Comparison of ENCODE assay signal across 8 cellular contexts in genomic region chr1:35769188-35769758, GRCh38. TPM values are rescaled to one million over a fixed set of nuclear protein-coding genes. Genes with fewer than 3 reads are reported as not detected.
A peak's percentile ranks its signal among the peaks of the same experiment; 100 is the strongest.
DNase-seq lines count a peak whose midpoint lies in the region; ATAC-seq and TF ChIP-seq lines count a peak whose summit lies in the region.

No MANE protein-coding gene starts in this region.

- TF ChIP-seq EP300 in neural cell (conservative IDR thresholded peaks at IDR 0.05; ENCODE audit: poor library complexity, severe bottlenecking), result no peak

- H3K9me3 ChIP-seq in GM23248 (ENCODE audit: low read depth), result no peaks in the 10 kb centered on the region
- H3K9me3 ChIP-seq in Karpas-422 (ENCODE audit: low read length), result no peaks in the 10 kb centered on the region
- no peaks in the 10 kb centered on the region for H3K9me3 ChIP-seq in neural cell (ENCODE audit: low read length)

- in situ Hi-C loops in GM23248 (cut with MboI), result no loop called here

- peak; percentile 90 for ATAC-seq in stimulated activated naive CD8-positive, alpha-beta T cell treated with anti-CD3 and anti-CD28 coated beads, Interleukin-15, amount 100 ng/mL, for 72 hours

- H3K27ac ChIP-seq in GM23248 (peak overlapping the region; percentile 42), Karpas-422 (ENCODE audit: low read length) (peak overlapping the region; percentile 78), neural cell (ENCODE audit: low read length) (peak overlapping the region; percentile 67)

- peaks cover 24% of the 10 kb centered on the region for H3K36me3 Mint-ChIP-seq in activated T-helper 2 cell treated with anti-CD3 and anti-CD28 coated beads, Interferon-gamma antibody, Interleukin-2, Interleukin-4, amounts not matched to agents 10 μg/mL and 5 μg/mL and 100 μg/mL, durations not matched to agents 14 hours and 24 hours and 36 hours (ENCODE audit: low read depth)

- H3K36me3 ChIP-seq in GM23248 (ENCODE audit: low read depth) (no peaks in the 10 kb centered on the region), Karpas-422 (ENCODE audit: insufficient read depth, low read length) (peaks cover 20% of the 10 kb centered on the region), neural cell (ENCODE audit: insufficient read depth, low read length) (no peaks in the 10 kb centered on the region)

- peak overlapping the region; percentile 93 for H2AFZ ChIP-seq in GM23248
- peak overlapping the region; percentile 91 for H2AFZ ChIP-seq in Karpas-422 (ENCODE audit: low read length)
- H2AFZ ChIP-seq in neural cell (ENCODE audit: low read depth, low read length), result peak overlapping the region; percentile 88

- H3K4me2 ChIP-seq in GM23248 (ENCODE audit: unreplicated experiment), result peak overlapping the region; percentile 91
- H3K4me2 ChIP-seq in Karpas-422 (ENCODE audit: low read depth, low read length, poor library complexity, severe bottlenecking), result peak overlapping the region; percentile 96
- no peak overlapping the region for H3K4me2 ChIP-seq in neural cell (ENCODE audit: low read length)

- H3K27ac Mint-ChIP-seq in activated T-helper 2 cell treated with anti-CD3 and anti-CD28 coated beads, Interferon-gamma antibody, Interleukin-2, Interleukin-4, amounts not matched to agents 10 μg/mL and 5 μg/mL and 100 μg/mL, durations not matched to agents 14 hours and 24 hours and 36 hours, result peak overlapping the region; percentile 70
- H3K27ac Mint-ChIP-seq in stimulated activated naive CD8-positive, alpha-beta T cell treated with anti-CD3 and anti-CD28 coated beads, Interleukin-15, amount 100 ng/mL, for 72 hours, result peak overlapping the region; percentile 61 to 91

- H3K79me2 ChIP-seq in GM23248 (ENCODE audit: insufficient read depth), result peaks cover 27% of the 10 kb centered on the region
- peaks cover 43% of the 10 kb centered on the region for H3K79me2 ChIP-seq in Karpas-422 (ENCODE audit: low read length)
- peaks cover 9% of the 10 kb centered on the region for H3K79me2 ChIP-seq in neural cell (replicated peaks; ENCODE audit: insufficient read depth, low read length)

- no peaks in the 10 kb centered on the region for H3F3A ChIP-seq in GM23248 (ENCODE audit: insufficient read depth)
- no peaks in the 10 kb centered on the region for H3F3A ChIP-seq in neural cell (ENCODE audit: insufficient read depth, low read length, poor library complexity, severe bottlenecking)

- H3K27me3 ChIP-seq in GM23248 (replicated peaks; ENCODE audit: insufficient read depth) (no peaks in the 10 kb centered on the region), Karpas-422 (ENCODE audit: low read length) (no peaks in the 10 kb centered on the region), neural cell (ENCODE audit: insufficient read depth, low read depth, low read length) (no peaks in the 10 kb centered on the region)

- H4K20me1 ChIP-seq in GM23248 (ENCODE audit: insufficient read depth), result no peaks in the 10 kb centered on the region
- no peaks in the 10 kb centered on the region for H4K20me1 ChIP-seq in Karpas-422 (ENCODE audit: insufficient read depth, low read depth, low read length)
- H4K20me1 ChIP-seq in neural cell (ENCODE audit: insufficient read depth), result no peaks in the 10 kb centered on the region

- H3K9me3 Mint-ChIP-seq in activated T-helper 2 cell treated with anti-CD3 and anti-CD28 coated beads, Interferon-gamma antibody, Interleukin-2, Interleukin-4, amounts not matched to agents 10 μg/mL and 5 μg/mL and 100 μg/mL, durations not matched to agents 14 hours and 24 hours and 36 hours, result no peaks in the 10 kb centered on the region
- no peaks in the 10 kb centered on the region for H3K9me3 Mint-ChIP-seq in stimulated activated naive CD8-positive, alpha-beta T cell treated with anti-CD3 and anti-CD28 coated beads, Interleukin-15, amount 100 ng/mL, for 72 hours

- peak overlapping the region; percentile 85 for H3K4me3 Mint-ChIP-seq in activated T-helper 2 cell treated with anti-CD3 and anti-CD28 coated beads, Interferon-gamma antibody, Interleukin-2, Interleukin-4, amounts not matched to agents 10 μg/mL and 5 μg/mL and 100 μg/mL, durations not matched to agents 14 hours and 24 hours and 36 hours (ENCODE audit: low read depth)
- peak overlapping the region; percentile 96 for H3K4me3 Mint-ChIP-seq in stimulated activated naive CD8-positive, alpha-beta T cell treated with anti-CD3 and anti-CD28 coated beads, Interleukin-15, amount 100 ng/mL, for 72 hours

- TF ChIP-seq RAD21 in neural cell (conservative IDR thresholded peaks at IDR 0.05), result no peak

- H3K4me3 ChIP-seq in GM23248 (peak overlapping the region; percentile 87), Karpas-422 (ENCODE audit: low read length) (peak overlapping the region; percentile 88), neural cell (ENCODE audit: low read length) (peak overlapping the region; percentile 84)

- peak overlapping the region; percentile 76 for H3K9ac ChIP-seq in GM23248
- H3K9ac ChIP-seq in Karpas-422 (ENCODE audit: low read length), result peak overlapping the region; percentile 88
- H3K9ac ChIP-seq in neural cell (ENCODE audit: low read length), result peak overlapping the region; percentile 70

- DNase-seq in EL, result peak; percentile 91
- peak; percentile 89 for DNase-seq in GM23248
- peak; percentile 97 for DNase-seq in Karpas-422
- DNase-seq in RPMI7951 (ENCODE audit: low read depth), result peak; percentile 88
- peak; percentile 86 for DNase-seq in activated T-helper 2 cell treated with anti-CD3 and anti-CD28 coated beads, Interferon-gamma antibody, Interleukin-2, Interleukin-4, amounts not matched to agents 10 μg/mL and 5 μg/mL and 100 μg/mL, durations not matched to agents 14 hours and 24 hours and 36 hours (ENCODE audit: low spot score)
- DNase-seq in fibroblast of the conjunctiva (ENCODE audit: low read depth), result peak; percentile 73
- peak; percentile 86 to 88 for DNase-seq in stimulated activated naive CD8-positive, alpha-beta T cell treated with anti-CD3 and anti-CD28 coated beads, Interleukin-15, amount 100 ng/mL, for 72 hours

- H3K4me1 Mint-ChIP-seq in activated T-helper 2 cell treated with anti-CD3 and anti-CD28 coated beads, Interferon-gamma antibody, Interleukin-2, Interleukin-4, amounts not matched to agents 10 μg/mL and 5 μg/mL and 100 μg/mL, durations not matched to agents 14 hours and 24 hours and 36 hours (ENCODE audit: low read depth), result peaks cover 22% of the 10 kb centered on the region
- H3K4me1 Mint-ChIP-seq in stimulated activated naive CD8-positive, alpha-beta T cell treated with anti-CD3 and anti-CD28 coated beads, Interleukin-15, amount 100 ng/mL, for 72 hours, result peaks cover 16% of the 10 kb centered on the region

- intact Hi-C loops in activated T-helper 2 cell treated with anti-CD3 and anti-CD28 coated beads, Interferon-gamma antibody, Interleukin-2, Interleukin-4, amounts not matched to agents 10 μg/mL and 5 μg/mL and 100 μg/mL, durations not matched to agents 14 hours and 24 hours and 36 hours (cut with micrococcal nuclease), result loop anchor here (2.0 to 10.0 kb wide), 2 partner anchors 40 to 124 kb away; partner anchors contain the start of genes AGO4 and PSMB2

- H3K4me1 ChIP-seq in GM23248 (ENCODE audit: insufficient read depth) (0 out of 2 replicates have a peak, but pooled peaks cover 8% of the 10 kb centered on the region), Karpas-422 (ENCODE audit: low read length) (peaks cover 20% of the 10 kb centered on the region)

- no peaks in the 10 kb centered on the region for H3K9me2 ChIP-seq in GM23248 (ENCODE audit: insufficient read depth)
- no peaks in the 10 kb centered on the region for H3K9me2 ChIP-seq in Karpas-422 (replicated peaks; ENCODE audit: insufficient read depth, low read length)
- no peaks in the 10 kb centered on the region for H3K9me2 ChIP-seq in neural cell (ENCODE audit: insufficient read depth, low read length)

- peak; percentile 49 for TF ChIP-seq CTCF in neural cell (IDR thresholded peaks at IDR 0.05; ENCODE audit: poor library complexity, severe bottlenecking)

- WGBS in GM23248 (ENCODE audit: low coverage in 1 of 2, low lambda C conversion rate in 2 of 2, missing lambda C conversion rate in 2 of 2), 2 experiments, result 1% methylated on average over 37 to 50 of the region's 58 CpGs

- no peaks in the 10 kb centered on the region for H3K27me3 Mint-ChIP-seq in activated T-helper 2 cell treated with anti-CD3 and anti-CD28 coated beads, Interferon-gamma antibody, Interleukin-2, Interleukin-4, amounts not matched to agents 10 μg/mL and 5 μg/mL and 100 μg/mL, durations not matched to agents 14 hours and 24 hours and 36 hours (ENCODE audit: low read depth)
- H3K27me3 Mint-ChIP-seq in stimulated activated naive CD8-positive, alpha-beta T cell treated with anti-CD3 and anti-CD28 coated beads, Interleukin-15, amount 100 ng/mL, for 72 hours, result no peaks in the 10 kb centered on the region

TF ChIP-seq in neural cell, 6 proteins besides CTCF, POLR2A, EP300 and RAD21 (continues in another document):
- TF ChIP-seq POLR2AphosphoS5 (IDR thresholded peaks at IDR 0.05), result peak; percentile 52

RNA-seq across cellular contexts. Expression of gene CLSPN, which starts 0.5 kb away (rescaled TPM):
- total RNA-seq in GM23248 (2014; rRNA removed; shearing (Covaris generic)), result 4.4 and 10.8 TPM in 2 replicates
- polyA plus RNA-seq in GM23248 (2016; fragmentation: Nextera tagmentation; extraction: Ambion mirVana) (4.3 and 4.4 TPM in 2 replicates), neural cell (0.76 and 2.4 TPM in 2 replicates)
- total RNA-seq in Karpas-422 (2014; rRNA removed; shearing (Covaris generic); ENCODE audit: low replicate concordance), result 7.0 and 13.8 TPM in 2 replicates
- 19.0 and 20.5 TPM in 2 replicates for total RNA-seq in RPMI7951 (2014; rRNA removed; shearing (Covaris generic))
- total RNA-seq in activated T-helper 2 cell treated with anti-CD3 and anti-CD28 coated beads, Interferon-gamma antibody, Interleukin-2, Interleukin-4, amounts not matched to agents 10 μg/mL and 5 μg/mL and 100 μg/mL, durations not matched to agents 14 hours and 24 hours and 36 hours, result 55.2 and 55.8 TPM in 2 replicates
- polyA minus RNA-seq in neural cell, result 2.9 and 3.0 TPM in 2 replicates

RNA-seq across cellular contexts. Expression of gene AGO4, which starts 38.5 kb away (rescaled TPM):
- 6.4 and 6.8 TPM in 2 replicates for total RNA-seq in GM23248 (2014; rRNA removed; shearing (Covaris generic))
- polyA plus RNA-seq in GM23248 (2016; fragmentation: Nextera tagmentation; extraction: Ambion mirVana), result 2.2 and 4.4 TPM in 2 replicates
- total RNA-seq in Karpas-422 (2014; rRNA removed; shearing (Covaris generic); ENCODE audit: low replicate concordance), result 7.6 and 9.8 TPM in 2 replicates
- 8.1 and 11.3 TPM in 2 replicates for total RNA-seq in RPMI7951 (2014; rRNA removed; shearing (Covaris generic))
- 9.2 and 10.0 TPM in 2 replicates for total RNA-seq in activated T-helper 2 cell treated with anti-CD3 and anti-CD28 coated beads, Interferon-gamma antibody, Interleukin-2, Interleukin-4, amounts not matched to agents 10 μg/mL and 5 μg/mL and 100 μg/mL, durations not matched to agents 14 hours and 24 hours and 36 hours
- 49.8 and 51.9 TPM in 2 replicates for polyA plus RNA-seq in neural cell
- polyA minus RNA-seq in neural cell, result 118 and 122 TPM in 2 replicates

RNA-seq across cellular contexts. Expression of gene C1orf216, which starts 50.6 kb away (rescaled TPM):
- 32.2 and 36.4 TPM in 2 replicates for total RNA-seq in GM23248 (2014; rRNA removed; shearing (Covaris generic))
- 20.0 and 21.6 TPM in 2 replicates for polyA plus RNA-seq in GM23248 (2016; fragmentation: Nextera tagmentation; extraction: Ambion mirVana)
- total RNA-seq in Karpas-422 (2014; rRNA removed; shearing (Covaris generic); ENCODE audit: low replicate concordance), result 3.9 and 9.8 TPM in 2 replicates
- total RNA-seq in RPMI7951 (2014; rRNA removed; shearing (Covaris generic)), result 15.1 and 17.8 TPM in 2 replicates
- total RNA-seq in activated T-helper 2 cell treated with anti-CD3 and anti-CD28 coated beads, Interferon-gamma antibody, Interleukin-2, Interleukin-4, amounts not matched to agents 10 μg/mL and 5 μg/mL and 100 μg/mL, durations not matched to agents 14 hours and 24 hours and 36 hours, result 25.4 and 26.2 TPM in 2 replicates
- polyA plus RNA-seq in neural cell, result 6.7 and 7.5 TPM in 2 replicates
- 5.6 and 6.9 TPM in 2 replicates for polyA minus RNA-seq in neural cell

Comparison
In these comparisons a context has a peak if more than half of its experiments do, and no peak if none do; other contexts are left out.
1. Peak in every context shown above with its lines: DNase-seq, ATAC-seq, H3K4me3 ChIP-seq and H3K27ac ChIP-seq.